ENCODE assay signal across 21 cellular contexts in the genomic region with DNA sequence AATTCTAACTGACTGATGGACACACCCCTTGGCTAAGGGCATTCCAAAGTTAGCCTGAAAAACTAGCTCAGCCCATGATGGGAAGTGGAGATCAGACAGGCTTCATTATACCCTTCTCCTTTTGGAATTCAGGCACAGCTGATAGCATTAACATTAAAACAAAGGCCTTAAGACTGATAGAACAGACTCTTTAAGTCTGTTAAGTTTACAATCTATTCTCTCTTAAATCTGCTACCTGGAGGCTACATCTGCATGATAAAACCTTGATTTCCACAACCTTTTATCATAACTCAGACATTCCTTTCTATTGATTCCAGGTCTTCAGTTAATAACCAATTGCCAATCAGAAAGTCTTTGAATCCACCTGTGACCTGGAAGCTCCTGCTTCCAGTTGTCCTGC.
"Had no signal": no experiment of that assay in that cellular context is flagged by ENCODE, and none has a peak within 500 bp of the region (broad histone marks: within the 10 kb centered on the region; RNA-seq: fewer than 3 reads in every experiment).

No MANE protein-coding gene starts in this region.

- H3K27me3 Mint-ChIP-seq: dendritic cell treated with granulocyte-macrophage colony-stimulating factor and Interleukin-4, amounts not matched to agents 40 ng/mL and 50 ng/mL, for 4 days; effector memory CD8-positive, alpha-beta T cell; naive thymus-derived CD8-positive, alpha-beta T cell; stimulated activated naive B cell treated with anti-CD40 and anti-IgM and Interleukin-4, amounts not matched to agents 10 μg/mL and 1 μg/mL and 100 μg/mL, for 72 hours; stimulated activated naive CD8-positive, alpha-beta T cell treated with anti-CD3 and anti-CD28 coated beads, Interleukin-15, amount 100 ng/mL, for 72 hours had no signal

- H3K27me3 ChIP-seq: sigmoid colon, testis, tibial nerve, upper lobe of right lung had no signal

- ATAC-seq: effector memory CD8-positive, alpha-beta T cell; left lobe of liver; mucosa of descending colon; naive thymus-derived CD8-positive, alpha-beta T cell; stimulated activated naive B cell treated with anti-CD40 and anti-IgM and Interleukin-4, amounts not matched to agents 10 μg/mL and 1 μg/mL and 100 μg/mL, for 72 hours; stimulated activated naive CD8-positive, alpha-beta T cell treated with anti-CD3 and anti-CD28 coated beads, Interleukin-15, amount 100 ng/mL, for 72 hours; upper lobe of right lung had no signal

- H3K4me3 ChIP-seq: mucosa of descending colon, sigmoid colon, skin epidermis, testis, tibial nerve, upper lobe of right lung had no signal

- DNase-seq: cerebellar nuclear complex; effector memory CD8-positive, alpha-beta T cell; foreskin melanocyte; head of caudate nucleus; hippocampal formation; islet precursor cell; mammary epithelial cell; mucosa of descending colon; naive thymus-derived CD8-positive, alpha-beta T cell; posterior cingulate gyrus; sigmoid colon; stimulated activated CD4-positive, alpha-beta T cell treated with anti-CD3 and anti-CD28 coated beads, Interleukin-2, amount 100 ng/mL, for 24 hours; stimulated activated CD4-positive, alpha-beta T cell treated with anti-CD3 and anti-CD28 coated beads, Interleukin-4, amount 100 ng/mL, for 4 hours; stimulated activated naive B cell treated with anti-CD40 and anti-IgM and Interleukin-4, amounts not matched to agents 10 μg/mL and 1 μg/mL and 100 μg/mL, for 72 hours; stimulated activated naive CD8-positive, alpha-beta T cell treated with anti-CD3 and anti-CD28 coated beads, Interleukin-15, amount 100 ng/mL, for 72 hours; testis; upper lobe of right lung had no signal

- H3K4me1 Mint-ChIP-seq: naive thymus-derived CD8-positive, alpha-beta T cell; stimulated activated naive B cell treated with anti-CD40 and anti-IgM and Interleukin-4, amounts not matched to agents 10 μg/mL and 1 μg/mL and 100 μg/mL, for 72 hours; stimulated activated naive CD8-positive, alpha-beta T cell treated with anti-CD3 and anti-CD28 coated beads, Interleukin-15, amount 100 ng/mL, for 72 hours had no signal

- H3K4me3 Mint-ChIP-seq: dendritic cell treated with granulocyte-macrophage colony-stimulating factor and Interleukin-4, amounts not matched to agents 40 ng/mL and 50 ng/mL, for 4 days; effector memory CD8-positive, alpha-beta T cell; naive thymus-derived CD8-positive, alpha-beta T cell; stimulated activated naive B cell treated with anti-CD40 and anti-IgM and Interleukin-4, amounts not matched to agents 10 μg/mL and 1 μg/mL and 100 μg/mL, for 72 hours; stimulated activated naive CD8-positive, alpha-beta T cell treated with anti-CD3 and anti-CD28 coated beads, Interleukin-15, amount 100 ng/mL, for 72 hours had no signal

- H3K36me3 ChIP-seq: sigmoid colon, tibial nerve, upper lobe of right lung had no signal

- H3K9me3 ChIP-seq: mucosa of descending colon, sigmoid colon, testis, tibial nerve, upper lobe of right lung had no signal

- H3K27ac Mint-ChIP-seq: dendritic cell treated with granulocyte-macrophage colony-stimulating factor and Interleukin-4, amounts not matched to agents 40 ng/mL and 50 ng/mL, for 4 days; effector memory CD8-positive, alpha-beta T cell; naive thymus-derived CD8-positive, alpha-beta T cell; stimulated activated naive B cell treated with anti-CD40 and anti-IgM and Interleukin-4, amounts not matched to agents 10 μg/mL and 1 μg/mL and 100 μg/mL, for 72 hours; stimulated activated naive CD8-positive, alpha-beta T cell treated with anti-CD3 and anti-CD28 coated beads, Interleukin-15, amount 100 ng/mL, for 72 hours had no signal

- H3K27ac ChIP-seq: sigmoid colon, skin epidermis, testis, tibial nerve, upper lobe of right lung had no signal

- H3K36me3 Mint-ChIP-seq: naive thymus-derived CD8-positive, alpha-beta T cell; stimulated activated naive B cell treated with anti-CD40 and anti-IgM and Interleukin-4, amounts not matched to agents 10 μg/mL and 1 μg/mL and 100 μg/mL, for 72 hours had no signal

- H3K4me1 ChIP-seq: sigmoid colon, testis, tibial nerve, upper lobe of right lung had no signal
